Comparison of ENCODE assay signal across 1 cellular context in the genomic region with DNA sequence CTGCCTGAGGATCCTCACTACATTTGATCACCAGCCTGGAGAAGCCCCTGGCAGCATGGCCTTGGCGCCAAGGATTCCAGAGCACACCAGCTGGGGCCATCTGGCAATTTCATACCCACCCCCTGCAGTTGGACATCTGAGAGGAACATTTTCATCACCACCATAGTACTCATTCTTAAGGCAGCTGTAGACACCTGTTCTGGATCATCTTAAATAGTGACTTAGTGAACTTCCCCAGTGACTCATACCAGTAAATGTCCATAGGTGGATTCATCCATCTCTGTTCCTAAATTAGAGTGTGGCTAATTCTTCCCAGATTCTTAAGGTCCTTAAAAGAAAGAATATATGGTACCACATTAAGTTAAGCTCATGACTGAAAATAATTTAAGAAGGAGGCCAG. TPM values are rescaled to one million over a fixed set of nuclear protein-coding genes. Genes with fewer than 3 reads are reported as not detected.
"Had no signal": no experiment of that assay in that cellular context is flagged by ENCODE, and none has a peak within 500 bp of the region (broad histone marks: within the 10 kb centered on the region; RNA-seq: fewer than 3 reads in every experiment).

No MANE protein-coding gene starts in this region.

RNA-seq across cellular contexts. Expression of a gene that starts 3.6 kb away (rescaled TPM):
- total RNA-seq: G401 had no signal

RNA-seq across cellular contexts. Expression of a gene that starts 45.6 kb away (rescaled TPM):
- total RNA-seq: G401 had no signal
